In the genomic region with DNA sequence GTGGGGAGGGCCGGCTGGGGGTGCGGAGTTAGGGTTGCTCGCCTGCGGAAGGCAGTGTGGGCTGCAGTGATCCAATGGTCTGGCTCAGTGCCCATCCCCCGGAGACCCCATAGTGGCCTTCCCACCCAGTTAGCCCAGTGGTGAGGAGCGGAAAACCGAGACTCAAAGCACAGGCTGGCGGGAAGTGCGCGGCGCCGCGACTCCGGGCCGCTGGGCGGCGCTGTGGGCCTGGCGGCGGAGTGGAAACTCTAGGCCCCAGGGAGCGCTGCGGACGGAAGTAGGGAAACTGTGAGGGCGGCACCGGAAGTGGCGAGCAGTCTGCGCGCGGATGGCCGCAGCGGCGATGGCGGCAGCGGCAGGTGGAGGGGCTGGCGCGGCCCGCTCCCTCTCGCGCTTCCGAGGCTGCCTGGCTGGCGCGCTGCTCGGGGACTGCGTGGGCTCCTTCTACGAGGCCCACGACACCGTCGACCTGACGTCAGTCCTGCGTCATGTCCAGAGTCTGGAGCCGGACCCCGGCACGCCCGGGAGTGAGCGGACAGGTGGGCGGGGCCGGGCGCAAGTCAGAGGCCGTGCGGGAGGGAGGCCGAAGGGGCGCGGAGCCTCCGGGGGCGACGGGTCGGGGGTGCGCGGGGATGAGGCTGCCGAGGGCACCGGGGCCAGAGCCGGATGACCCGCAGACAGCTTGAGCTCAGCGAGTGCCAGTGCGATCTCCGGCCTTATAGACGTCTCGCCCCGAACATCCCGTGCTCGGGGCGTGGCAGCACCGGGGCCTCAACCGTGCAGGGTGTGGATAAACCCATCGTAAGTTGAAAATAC, we compare ENCODE assay signal across 1 cellular context.
TF ChIP-seq lines count a peak whose summit lies in the region.

Gene ADPRS, plus strand, starts transcription at position 316 of the 816 bp plus-strand sequence. Its CDS starts 13 bp downstream, at position 329.

TF ChIP-seq in GM12878, 131 proteins besides CTCF, POLR2A, EP300 and RAD21 (continued from another document):
- TF ChIP-seq TAF1 (IDR thresholded peaks at IDR 0.05; ENCODE audit: borderline replicate concordance, low read depth, low read length) (peak; percentile 98), ZNF24 (IDR thresholded peaks at IDR 0.05) (peak; percentile 81), RUNX3 (IDR thresholded peaks at IDR 0.05; ENCODE audit: low read length) (peak; percentile 86), BHLHE40 (IDR thresholded peaks at IDR 0.05; ENCODE audit: borderline replicate concordance in 1 of 2, low read depth in 2 of 2, low read length in 1 of 2) (peak; percentile 40 to 83; a peak in 3 of 4 replicates)
- TF ChIP-seq, protein P1, sequence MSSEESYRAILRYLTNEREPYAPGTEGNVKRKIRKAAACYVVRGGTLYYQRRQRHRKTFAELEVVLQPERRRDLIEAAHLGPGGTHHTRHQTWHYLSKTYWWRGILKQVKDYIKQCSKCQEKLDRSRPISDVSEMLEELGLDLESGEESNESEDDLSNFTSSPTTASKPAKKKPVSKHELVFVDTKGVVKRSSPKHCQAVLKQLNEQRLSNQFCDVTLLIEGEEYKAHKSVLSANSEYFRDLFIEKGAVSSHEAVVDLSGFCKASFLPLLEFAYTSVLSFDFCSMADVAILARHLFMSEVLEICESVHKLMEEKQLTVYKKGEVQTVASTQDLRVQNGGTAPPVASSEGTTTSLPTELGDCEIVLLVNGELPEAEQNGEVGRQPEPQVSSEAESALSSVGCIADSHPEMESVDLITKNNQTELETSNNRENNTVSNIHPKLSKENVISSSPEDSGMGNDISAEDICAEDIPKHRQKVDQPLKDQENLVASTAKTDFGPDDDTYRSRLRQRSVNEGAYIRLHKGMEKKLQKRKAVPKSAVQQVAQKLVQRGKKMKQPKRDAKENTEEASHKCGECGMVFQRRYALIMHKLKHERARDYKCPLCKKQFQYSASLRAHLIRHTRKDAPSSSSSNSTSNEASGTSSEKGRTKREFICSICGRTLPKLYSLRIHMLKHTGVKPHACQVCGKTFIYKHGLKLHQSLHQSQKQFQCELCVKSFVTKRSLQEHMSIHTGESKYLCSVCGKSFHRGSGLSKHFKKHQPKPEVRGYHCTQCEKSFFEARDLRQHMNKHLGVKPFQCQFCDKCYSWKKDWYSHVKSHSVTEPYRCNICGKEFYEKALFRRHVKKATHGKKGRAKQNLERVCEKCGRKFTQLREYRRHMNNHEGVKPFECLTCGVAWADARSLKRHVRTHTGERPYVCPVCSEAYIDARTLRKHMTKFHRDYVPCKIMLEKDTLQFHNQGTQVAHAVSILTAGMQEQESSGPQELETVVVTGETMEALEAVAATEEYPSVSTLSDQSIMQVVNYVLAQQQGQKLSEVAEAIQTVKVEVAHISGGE (CRISPR knock-in tag; IDR thresholded peaks at IDR 0.05): peak; percentile 68
